In genomic region chr1:166981589-166981988, GRCh38 we compare ENCODE assay signal across 2 cellular contexts.
TF ChIP-seq lines count a peak whose summit lies in the region.

No MANE protein-coding gene starts in this region.

TF ChIP-seq in HepG2, 621 proteins besides CTCF, POLR2A, EP300 and RAD21:
- TF ChIP-seq MAFK (conservative IDR thresholded peaks at IDR 0.05 in 1 of 2, IDR thresholded peaks at IDR 0.05 in 1 of 2; ENCODE audit: low read length in 2 of 2) = peak; percentile 74 to 85
- peak; percentile 75 for TF ChIP-seq MAFF (IDR thresholded peaks at IDR 0.05; ENCODE audit: low read depth, low read length)
- no peak for TF ChIP-seq PHF20 (CRISPR knock-in tag; IDR thresholded peaks at IDR 0.05)
- TF ChIP-seq ZNF557 (CRISPR knock-in tag; IDR thresholded peaks at IDR 0.05) = no peak
TF ChIP-seq in HepG2: peak in this region for 2.

TF ChIP-seq in IMR-90, 13 proteins besides CTCF, POLR2A, EP300 and RAD21:
- peak; percentile 49 for TF ChIP-seq MAFK (IDR thresholded peaks at IDR 0.05; ENCODE audit: low read depth, low read length)
- no peak for TF ChIP-seq RFX5 (IDR thresholded peaks at IDR 0.05; ENCODE audit: low read depth, low read length)
- no peak for TF ChIP-seq FOS (IDR thresholded peaks at IDR 0.05; ENCODE audit: low read depth, low read length)
- no peak for TF ChIP-seq CHD1 (IDR thresholded peaks at IDR 0.05; ENCODE audit: low read depth, low read length)
